8 cellular contexts compared by ENCODE assay signal in genomic region chr7:76445577-76446008, GRCh38. TPM values are rescaled to one million over a fixed set of nuclear protein-coding genes. Genes with fewer than 3 reads are reported as not detected.
A peak's percentile ranks its signal among the peaks of the same experiment; 100 is the strongest.
DNase-seq lines count a peak whose midpoint lies in the region; ATAC-seq and TF ChIP-seq lines count a peak whose summit lies in the region.
"Not testable (repeated sequence)": the region's sequence is repeated elsewhere in the genome, so short reads cannot be mapped to it uniquely, and the experiment has no call there.

No MANE protein-coding gene starts in this region.

- H3F3A ChIP-seq in GM23338 (replicated peaks; ENCODE audit: low read depth), result not testable (repeated sequence)

- H3K27me3 Mint-ChIP-seq in GM23338 (ENCODE audit: insufficient read depth, low read depth, poor library complexity); activated T-helper 17 cell treated with anti-CD3 and anti-CD28 coated beads, Interleukin-2, amount 50 U/mL, for 72 hours; natural killer cell treated with Interleukin-12 subunit alpha and Interleukin-12 subunit beta and Interleukin-15 and Interleukin-18, amount 100 ng/mL, for 72 hours: not testable (repeated sequence)

- CTCF ChIA-PET in OCI-LY7 (lab: Charles Lee; ENCODE audit: unreplicated experiment), result not testable (repeated sequence)

- not testable (repeated sequence) for H3K4me3 Mint-ChIP-seq in GM23338
- H3K4me3 Mint-ChIP-seq in activated T-helper 17 cell treated with anti-CD3 and anti-CD28 coated beads, Interleukin-2, amount 50 U/mL, for 72 hours, result peak overlapping the region; percentile 26
- H3K4me3 Mint-ChIP-seq in natural killer cell treated with Interleukin-12 subunit alpha and Interleukin-12 subunit beta and Interleukin-15 and Interleukin-18, amount 100 ng/mL, for 72 hours, result peak overlapping the region; percentile 25

- not testable (repeated sequence) for H4K20me1 ChIP-seq in GM23338 (replicated peaks; ENCODE audit: insufficient read depth); OCI-LY7 (ENCODE audit: insufficient read depth, low read length)

- BruUV-seq in OCI-LY7 (replicated peaks; lab: Mats Ljungman, UMichigan), result not testable (repeated sequence)

- H3K79me2 ChIP-seq in GM23338 (replicated peaks; ENCODE audit: insufficient read depth); OCI-LY7 (ENCODE audit: insufficient read depth, low read depth, low read length): not testable (repeated sequence)

- not testable (repeated sequence) for TF ChIP-seq CTCF in GM23338 (conservative IDR thresholded peaks at IDR 0.05; ENCODE audit: low read depth in 2 of 2); OCI-LY7 (conservative IDR thresholded peaks at IDR 0.05; ENCODE audit: low read length); fibroblast of pulmonary artery (IDR thresholded peaks at IDR 0.05; ENCODE audit: low read length, missing control alignments)

- not testable (repeated sequence) for H3K9me2 ChIP-seq in GM23338 (ENCODE audit: insufficient read depth); OCI-LY7 (ENCODE audit: insufficient read depth, low read length)

- DNase-seq in GM23338 (ENCODE audit: low spot score); natural killer cell treated with Interleukin-12 subunit alpha and Interleukin-12 subunit beta and Interleukin-15 and Interleukin-18, amount 100 ng/mL, for 72 hours (ENCODE audit: low spot score): not testable (repeated sequence)
- DNase-seq in OCI-LY7 (ENCODE audit: low spot score) (peak; percentile 35), fibroblast of pulmonary artery (ENCODE audit: low read depth) (peak; percentile 84), aorta (peak in 1 of 2 donors; percentile 56)

- not testable (repeated sequence) for H3K9me3 ChIP-seq in OCI-LY7 (ENCODE audit: low read length); aorta (ENCODE audit: control insufficient read depth, low read length)

- H3K4me1 Mint-ChIP-seq in GM23338; activated T-helper 17 cell treated with anti-CD3 and anti-CD28 coated beads, Interleukin-2, amount 50 U/mL, for 72 hours; natural killer cell treated with Interleukin-12 subunit alpha and Interleukin-12 subunit beta and Interleukin-15 and Interleukin-18, amount 100 ng/mL, for 72 hours (ENCODE audit: low read depth in 2 of 2): not testable (repeated sequence)

- not testable (repeated sequence) for H3K4me3 ChIP-seq in GM23338; OCI-LY7 (ENCODE audit: low read depth, low read length, poor library complexity, severe bottlenecking); fibroblast of pulmonary artery (replicated peaks; ENCODE audit: low read depth, low read length); aorta (ENCODE audit: low read length in 2 of 2)

- not testable (repeated sequence) for H2AFZ ChIP-seq in GM23338
- H2AFZ ChIP-seq in OCI-LY7 (ENCODE audit: low read length), result peak overlapping the region; percentile 64; the same call in 1 of the 2 replicates

- WGBS in aorta, 2 donors, result 5% methylated on average over 4 of the region's 5 CpGs

- not testable (repeated sequence) for H3K4me2 ChIP-seq in GM23338
- peak overlapping the region; percentile 56 for H3K4me2 ChIP-seq in OCI-LY7 (ENCODE audit: low read length)

- H3K4me1 ChIP-seq in GM23338 (ENCODE audit: insufficient read depth); OCI-LY7 (ENCODE audit: insufficient read depth, low read length, poor library complexity, severe bottlenecking); aorta (ENCODE audit: control insufficient read depth in 1 of 2, insufficient read depth in 2 of 2, low read length in 2 of 2): not testable (repeated sequence)

- POLR2A ChIA-PET in OCI-LY7 (lab: Charles Lee), result not testable (repeated sequence)

- H3K27ac Mint-ChIP-seq in GM23338; activated T-helper 17 cell treated with anti-CD3 and anti-CD28 coated beads, Interleukin-2, amount 50 U/mL, for 72 hours; natural killer cell treated with Interleukin-12 subunit alpha and Interleukin-12 subunit beta and Interleukin-15 and Interleukin-18, amount 100 ng/mL, for 72 hours: not testable (repeated sequence)

- H3K36me3 Mint-ChIP-seq in GM23338 (ENCODE audit: low read depth); activated T-helper 17 cell treated with anti-CD3 and anti-CD28 coated beads, Interleukin-2, amount 50 U/mL, for 72 hours (ENCODE audit: low read depth); natural killer cell treated with Interleukin-12 subunit alpha and Interleukin-12 subunit beta and Interleukin-15 and Interleukin-18, amount 100 ng/mL, for 72 hours: not testable (repeated sequence)

- not testable (repeated sequence) for H3K36me3 ChIP-seq in GM23338 (ENCODE audit: insufficient read depth); OCI-LY7 (ENCODE audit: insufficient read depth, low read length); aorta (ENCODE audit: control insufficient read depth in 1 of 2, insufficient read depth in 2 of 2, low read length in 1 of 2)

- H3K9me3 Mint-ChIP-seq in GM23338; activated T-helper 17 cell treated with anti-CD3 and anti-CD28 coated beads, Interleukin-2, amount 50 U/mL, for 72 hours; natural killer cell treated with Interleukin-12 subunit alpha and Interleukin-12 subunit beta and Interleukin-15 and Interleukin-18, amount 100 ng/mL, for 72 hours: not testable (repeated sequence)

- intact Hi-C loops in OCI-LY7 (cut with micrococcal nuclease; ENCODE audit: unreplicated experiment); aorta (cut with DNase I): not testable (repeated sequence)

- not testable (repeated sequence) for H3K27me3 ChIP-seq in GM23338 (ENCODE audit: insufficient read depth); aorta (ENCODE audit: control insufficient read depth in 1 of 2, insufficient read depth in 2 of 2, low read length in 1 of 2)

- H3K27ac ChIP-seq in GM23338 (ENCODE audit: low read depth); aorta (ENCODE audit: low read depth in 1 of 2, low read length in 2 of 2): not testable (repeated sequence)
- peak overlapping the region; percentile 47 for H3K27ac ChIP-seq in OCI-LY7 (ENCODE audit: low read depth, low read length, poor library complexity, severe bottlenecking)

- ATAC-seq in GM18499 (IDR thresholded peaks at IDR 0.05; ENCODE audit: insufficient read depth, unreplicated experiment) (peak; percentile 80), GM23338 (peak; percentile 29; the same call in 2 of the 3 replicates), HG03521 (IDR thresholded peaks at IDR 0.05; ENCODE audit: unreplicated experiment) (peak; percentile 81), aorta (ENCODE audit: low FRiP score) (peak; percentile 92)
- peak; percentile 88 for ATAC-seq in activated T-helper 17 cell treated with anti-CD3 and anti-CD28 coated beads, Interleukin-2, amount 50 U/mL, for 72 hours (replicated peaks)
- ATAC-seq in natural killer cell treated with Interleukin-12 subunit alpha and Interleukin-12 subunit beta and Interleukin-15 and Interleukin-18, amount 100 ng/mL, for 72 hours, result peak; percentile 78 to 79

RNA-seq across cellular contexts. Expression of gene DTX2, which starts 15.9 kb away (rescaled TPM):
- total RNA-seq in GM23338 (2014; rRNA removed; shearing (Covaris generic)), result 72.8 and 77.9 TPM in 2 replicates
- polyA plus RNA-seq in GM23338 (2016; fragmentation: Nextera tagmentation; extraction: Ambion mirVana), result 29.7 and 36.1 TPM in 2 replicates
- 9.6 and 13.5 TPM in 2 replicates for total RNA-seq in OCI-LY7 (2014; rRNA removed; shearing (Covaris generic))
- total RNA-seq in OCI-LY7 (2022), result 26.1 and 27.8 TPM in 2 replicates
- total RNA-seq in activated T-helper 17 cell treated with anti-CD3 and anti-CD28 coated beads, Interleukin-2, amount 50 U/mL, for 72 hours, result 10 to 100 TPM; 26.4 to 32.6 TPM
- 10 to 100 TPM; 34.3 to 36.5 TPM for total RNA-seq in natural killer cell treated with Interleukin-12 subunit alpha and Interleukin-12 subunit beta and Interleukin-15 and Interleukin-18, amount 100 ng/mL, for 72 hours
- 10 to 100 TPM; 23.7 to 40.9 TPM for total RNA-seq in aorta
- 10 to 100 TPM; 10.4 to 14.4 TPM for polyA plus RNA-seq in aorta

RNA-seq across cellular contexts. Expression of gene ZP3, which starts 20.8 kb away (rescaled TPM):
- total RNA-seq in GM23338 (2014; rRNA removed; shearing (Covaris generic)), result 4.3 and 5.1 TPM in 2 replicates
- polyA plus RNA-seq in GM23338 (2016; fragmentation: Nextera tagmentation; extraction: Ambion mirVana) (9.6 and 15.2 TPM in 2 replicates), aorta (1 to 10 TPM in 1 of 2 donors, under 1 TPM in 1; 0.38 to 3.2 TPM)
- 0.98 and 2.0 TPM in 2 replicates for total RNA-seq in OCI-LY7 (2014; rRNA removed; shearing (Covaris generic))
- total RNA-seq in OCI-LY7 (2022) (0.48 and 0.57 TPM in 2 replicates), aorta (1 to 10 TPM; 1.5 to 2.0 TPM)
- 10 to 100 TPM in 1 of 2 donors, 1 to 10 TPM in 1; 3.4 to 13.0 TPM for total RNA-seq in activated T-helper 17 cell treated with anti-CD3 and anti-CD28 coated beads, Interleukin-2, amount 50 U/mL, for 72 hours
- total RNA-seq in natural killer cell treated with Interleukin-12 subunit alpha and Interleukin-12 subunit beta and Interleukin-15 and Interleukin-18, amount 100 ng/mL, for 72 hours, result 1 to 10 TPM in 1 of 2 donors, under 1 TPM in 1; 0.39 to 8.4 TPM

RNA-seq across cellular contexts. Expression of gene SSC4D, which starts 36.1 kb away (rescaled TPM):
- total RNA-seq in GM23338 (2014; rRNA removed; shearing (Covaris generic)), result 11.4 and 12.7 TPM in 2 replicates
- 4.9 and 9.7 TPM in 2 replicates for polyA plus RNA-seq in GM23338 (2016; fragmentation: Nextera tagmentation; extraction: Ambion mirVana)
- 1.3 TPM in 1 of 2 replicates, not detected in the other for total RNA-seq in OCI-LY7 (2014; rRNA removed; shearing (Covaris generic))
- 0.44 TPM in 1 of 2 replicates, not detected in the other for total RNA-seq in OCI-LY7 (2022)
- under 1 TPM; 0.50 to 0.61 TPM for total RNA-seq in activated T-helper 17 cell treated with anti-CD3 and anti-CD28 coated beads, Interleukin-2, amount 50 U/mL, for 72 hours
- under 1 TPM; 0.24 to 0.47 TPM for total RNA-seq in natural killer cell treated with Interleukin-12 subunit alpha and Interleukin-12 subunit beta and Interleukin-15 and Interleukin-18, amount 100 ng/mL, for 72 hours
- under 1 TPM; 0.33 to 0.58 TPM for total RNA-seq in aorta
- under 1 TPM in 1 of 2 donors, not detected in 1; 0.13 TPM for polyA plus RNA-seq in aorta

Comparison
In these comparisons a context has a peak if more than half of its experiments do, and no peak if none do; other contexts are left out.
1. ATAC-seq: peak in every context shown above with its lines; median percentile 92 in aorta; 88 in activated T-helper 17 cell treated with anti-CD3 and anti-CD28 coated beads, Interleukin-2, amount 50 U/mL, for 72 hours; 81 in HG03521; 80 in GM18499; 78 in natural killer cell treated with Interleukin-12 subunit alpha and Interleukin-12 subunit beta and Interleukin-15 and Interleukin-18, amount 100 ng/mL, for 72 hours; 29 in GM23338.